In genomic region chr3:54237788-54238502, GRCh38 we compare ENCODE assay signal across 23 cellular contexts.
A peak's percentile ranks its signal among the peaks of the same experiment; 100 is the strongest.
DNase-seq lines count a peak whose midpoint lies in the region; ATAC-seq, FAIRE-seq and TF ChIP-seq lines count a peak whose summit lies in the region.
"Had no signal": no experiment of that assay in that cellular context is flagged by ENCODE, and none has a peak within 500 bp of the region (broad histone marks: within the 10 kb centered on the region; RNA-seq: fewer than 3 reads in every experiment).

No MANE protein-coding gene starts in this region.

- no peak overlapping the region for H3K4ac ChIP-seq in H1 (replicated peaks; ENCODE audit: insufficient read length, low read depth, low read length)

- H3K4me2 ChIP-seq in H1 (ENCODE audit: insufficient read depth in 1 of 2, low read depth in 2 of 2, low read length in 2 of 2): no peak overlapping the region
- H3K4me2 ChIP-seq: BLaER1 had no signal

- H2BK20ac ChIP-seq in H1 (ENCODE audit: low read length): no peak overlapping the region

- no peaks in the 10 kb centered on the region for H3K79me1 ChIP-seq in H1 (ENCODE audit: low read depth, low read length)

- peak; percentile 32 for FAIRE-seq in H1 (lab: Jason Lieb, UNC)
- FAIRE-seq: A204.1, G401.6, GM12891, GM19239 had no signal

- no peak overlapping the region for H3K14ac ChIP-seq in H1 (ENCODE audit: insufficient read length)

- H3K9me3 ChIP-seq in H1 (ENCODE audit: insufficient read depth in 2 of 2, low read depth in 1 of 2, low read length in 1 of 2): no peaks in the 10 kb centered on the region
- H3K9me3 ChIP-seq in esophagus (ENCODE audit: control insufficient read depth in 2 of 2, insufficient read depth in 1 of 2, low read depth in 1 of 2, low read length in 1 of 2): peaks cover 0 to 3% of the 10 kb centered on the region in 2 donors
- no peaks in the 10 kb centered on the region for H3K9me3 ChIP-seq in esophagus squamous epithelium
- H3K9me3 ChIP-seq: BE2C, BLaER1 had no signal

- H2BK12ac ChIP-seq in H1 (ENCODE audit: low read depth, low read length): no peak overlapping the region

- H4K91ac ChIP-seq in H1 (replicated peaks; ENCODE audit: insufficient read length, low read length): no peak overlapping the region

- POLR2A ChIA-PET in HEK293T (lab: Yijun Ruan, JAX): no interaction called here
- POLR2A ChIA-PET in H1 (lab: Charles Lee; ENCODE audit: partially characterized antibody): no interaction called here

- H2BK5ac ChIP-seq in H1 (ENCODE audit: low read depth, low read length): no peak overlapping the region

- H3K23me2 ChIP-seq in H1 (ENCODE audit: low read depth, low read length): peaks cover 2% of the 10 kb centered on the region; the same call in 1 of the 2 replicates

- H3K9ac ChIP-seq in H1 (replicated peaks in 1 of 4; ENCODE audit: extremely low read depth in 1 of 4, low read depth in 3 of 4, low read length in 3 of 4): no peak overlapping the region
- H3K9ac ChIP-seq: BLaER1 had no signal

- no peak overlapping the region for H3K18ac ChIP-seq in H1 (ENCODE audit: extremely low read depth, low read length)

- TF ChIP-seq POLR2A in H1 (IDR thresholded peaks at IDR 0.05; ENCODE audit: control extremely low read depth in 1 of 2, low read depth in 2 of 2, low read length in 2 of 2): no peak
- no peak for TF ChIP-seq POLR2A in esophagus squamous epithelium (IDR thresholded peaks at IDR 0.05)

- CTCF ChIA-PET in HEK293T (lab: Yijun Ruan, JAX) (no interaction called here), H1 (lab: Charles Lee; ENCODE audit: partially characterized antibody) (no interaction called here)

- H2BK15ac ChIP-seq in H1 (ENCODE audit: low read length): no peak overlapping the region

- H3K4me1 ChIP-seq in H1 (replicated peaks in 1 of 4; ENCODE audit: control insufficient read depth in 3 of 4, insufficient read depth in 4 of 4, low read length in 3 of 4) (peaks cover 0 to 2% (median 0%) of the 10 kb centered on the region in 4 experiments; a peak in 1 of 7 replicates), esophagus (ENCODE audit: control insufficient read depth in 2 of 2, insufficient read depth in 2 of 2, low read length in 1 of 2) (no peaks in the 10 kb centered on the region), esophagus squamous epithelium (peaks cover 0 to 36% (median 0%) of the 10 kb centered on the region in 3 donors)
- H3K4me1 ChIP-seq: BE2C, BLaER1 had no signal

- H4K8ac ChIP-seq in H1 (ENCODE audit: extremely low read depth, insufficient read depth, low read length): no peak overlapping the region

- H2AK5ac ChIP-seq in H1 (ENCODE audit: low read depth, low read length): no peak overlapping the region

- intact Hi-C loops in esophagus squamous epithelium (cut with DNase I): no loop called here

- WGBS in H1 (ENCODE audit: extremely low coverage in 1 of 2, insufficient coverage in 1 of 2, insufficient read length in 1 of 2, insufficient replicate concordance in 2 of 2, low coverage in 1 of 2, low lambda C conversion rate in 2 of 2, missing lambda C conversion rate in 1 of 2), 2 experiments: 87% methylated on average over 4 of the region's 4 CpGs; no CpG with 5 or more reads in 1 of the 2 experiments
- 51 to 53% methylated on average over 4 of the region's 4 CpGs for WGBS in esophagus, 2 donors
- 42 to 46% methylated on average over 4 of the region's 4 CpGs for WGBS in esophagus squamous epithelium, 2 donors

- DNase-seq in HEK293T (ENCODE audit: extremely low spot score) (no peak), H1 (ENCODE audit: low read depth in 1 of 2, low spot score in 2 of 2) (no peak), esophagus squamous epithelium (lab: John Stamatoyannopoulos, UW) (no peak), ureter (ENCODE audit: low spot score) (no peak), NCI-H2227 (lab: John Stamatoyannopoulos, UW; ENCODE audit: unreplicated experiment) (no peak)
- DNase-seq in stimulated activated CD4-positive, alpha-beta T cell treated with anti-CD3 and anti-CD28 coated beads, Interleukin-4, amount 100 ng/mL, for 24 hours: no peak
- DNase-seq: 8988T; ACHN; BE2C; C1 segment of cervical spinal cord; CD4-positive, alpha-beta memory T cell; CD4-positive, CD25-positive, alpha-beta regulatory T cell; CD8-positive, alpha-beta memory T cell; COR-L47; DMS79 treated with DMSO at 0.1 percent for 48 hours; GF-D8 had no signal

- TF ChIP-seq CTCF in H1 (IDR thresholded peaks at IDR 0.05; ENCODE audit: control extremely low read depth in 1 of 3, insufficient read depth in 1 of 3, low read depth in 1 of 3, low read length in 3 of 3) (no peak), esophagus squamous epithelium (IDR thresholded peaks at IDR 0.05) (no peak)

- no peaks in the 10 kb centered on the region for H4K20me1 ChIP-seq in H1 (replicated peaks in 1 of 2; ENCODE audit: control insufficient read depth in 1 of 2, insufficient read depth in 2 of 2, low read length in 2 of 2)
- H4K20me1 ChIP-seq: BLaER1 had no signal

- H3K27me3 ChIP-seq in H1 (replicated peaks in 1 of 4; ENCODE audit: control insufficient read depth in 3 of 4, extremely low read depth in 1 of 4, insufficient read depth in 3 of 4, low read length in 3 of 4): no peaks in the 10 kb centered on the region
- no peaks in the 10 kb centered on the region for H3K27me3 ChIP-seq in esophagus (ENCODE audit: control insufficient read depth in 1 of 2, insufficient read depth in 2 of 2, low read length in 2 of 2)
- no peaks in the 10 kb centered on the region for H3K27me3 ChIP-seq in esophagus squamous epithelium
- H3K27me3 ChIP-seq: BE2C, BLaER1 had no signal

- no peak for TF ChIP-seq RAD21 in H1 (IDR thresholded peaks at IDR 0.05 in 1 of 2, conservative IDR thresholded peaks at IDR 0.05 in 1 of 2; ENCODE audit: low read depth in 2 of 2, low read length in 2 of 2)

- ATAC-seq in HG03196 (IDR thresholded peaks at IDR 0.05; ENCODE audit: unreplicated experiment): no peak

- H2BK120ac ChIP-seq in H1 (replicated peaks; ENCODE audit: low read depth, low read length): no peak overlapping the region

- H3K27ac ChIP-seq in H1 (ENCODE audit: low read depth, low read length): no peak overlapping the region
- peak overlapping the region; percentile 72 to 76 for H3K27ac ChIP-seq in esophagus (ENCODE audit: low read depth in 2 of 2, low read length in 1 of 2)
- peak overlapping the region in 3 of 4 donors; percentile 69 to 76 (median 75) for H3K27ac ChIP-seq in esophagus squamous epithelium
- H3K27ac ChIP-seq: BLaER1 had no signal

- H3K4me3 ChIP-seq in H1 (ENCODE audit: extremely low read depth in 1 of 4, insufficient read depth in 2 of 4, low read depth in 3 of 4, low read length in 4 of 4): no peak overlapping the region
- no peak overlapping the region for H3K4me3 ChIP-seq in esophagus (ENCODE audit: low read depth in 1 of 2, low read length in 2 of 2)
- H3K4me3 ChIP-seq in esophagus squamous epithelium: no peak overlapping the region
- H3K4me3 ChIP-seq: BLaER1 had no signal

- TF ChIP-seq EP300 in H1 (IDR thresholded peaks at IDR 0.05; ENCODE audit: borderline replicate concordance in 1 of 2, low read depth in 2 of 2, low read length in 2 of 2): no peak

- no peak overlapping the region for H3K56ac ChIP-seq in H1 (replicated peaks; ENCODE audit: insufficient read length, low read depth, low read length)

- H2AFZ ChIP-seq in H1 (ENCODE audit: low read length): peak overlapping the region; percentile 58; the same call in 1 of the 2 replicates

- H3K79me2 ChIP-seq in H1 (ENCODE audit: control insufficient read depth in 1 of 2, insufficient read depth in 2 of 2, low read length in 2 of 2): no peaks in the 10 kb centered on the region

- H4K5ac ChIP-seq in H1 (ENCODE audit: insufficient read length, low read depth, low read length): no peak overlapping the region

- H3K23ac ChIP-seq in H1 (ENCODE audit: insufficient read length): no peak overlapping the region

- H3K36me3 ChIP-seq in H1 (ENCODE audit: control insufficient read depth in 2 of 4, insufficient read depth in 4 of 4, low read length in 3 of 4): no peaks in the 10 kb centered on the region
- H3K36me3 ChIP-seq in esophagus (ENCODE audit: control insufficient read depth in 2 of 2, insufficient read depth in 2 of 2, low read length in 1 of 2): no peaks in the 10 kb centered on the region
- no peaks in the 10 kb centered on the region for H3K36me3 ChIP-seq in esophagus squamous epithelium
- H3K36me3 ChIP-seq: BE2C, BLaER1 had no signal

TF ChIP-seq in HEK293T, 16 proteins besides CTCF, POLR2A, EP300 and RAD21:
- TF ChIP-seq PKNOX1 (IDR thresholded peaks at IDR 0.05) (peak; percentile 56), ZNF384 (IDR thresholded peaks at IDR 0.05) (no peak)

TF ChIP-seq in H1, 55 proteins besides CTCF, POLR2A, EP300 and RAD21:
- TF ChIP-seq SP1 (IDR thresholded peaks at IDR 0.05; ENCODE audit: low read depth, low read length): no peak
- TF ChIP-seq BRCA1 (IDR thresholded peaks at IDR 0.05; ENCODE audit: low read depth, low read length): no peak
- TF ChIP-seq HDAC2 (IDR thresholded peaks at IDR 0.05; ENCODE audit: borderline replicate concordance in 1 of 2, low read depth in 2 of 2, low read length in 2 of 2): no peak
